11 cellular contexts compared by ENCODE assay signal in the genomic region with DNA sequence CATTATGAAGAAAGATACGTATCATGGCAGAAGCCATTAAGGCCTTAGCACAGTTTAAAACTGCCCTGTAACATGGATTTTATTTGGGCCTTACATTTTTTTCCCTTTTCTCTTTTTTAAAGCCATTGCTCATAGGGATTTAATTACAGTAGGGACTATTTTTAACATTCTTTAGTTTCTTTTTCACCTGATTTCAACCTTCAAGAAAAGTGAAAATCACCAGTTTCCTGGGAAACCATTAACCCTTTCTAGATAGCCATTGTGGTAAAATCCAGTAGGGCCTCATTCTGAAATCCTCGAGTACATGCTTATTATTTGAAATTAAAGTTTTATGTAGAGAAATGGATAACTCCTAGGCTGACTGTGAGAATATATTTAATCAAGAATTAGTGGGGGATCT. TPM values are rescaled to one million over a fixed set of nuclear protein-coding genes. Genes with fewer than 3 reads are reported as not detected.
DNase-seq lines count a peak whose midpoint lies in the region; TF ChIP-seq lines count a peak whose summit lies in the region.
"Had no signal": no experiment of that assay in that cellular context is flagged by ENCODE, and none has a peak within 500 bp of the region (broad histone marks: within the 10 kb centered on the region; RNA-seq: fewer than 3 reads in every experiment).

No MANE protein-coding gene starts in this region.

- dilution Hi-C loops in mammary epithelial cell (cut with HindIII; ENCODE audit: low sequenced_read_pairs) = no loop called here

- no peaks in the 10 kb centered on the region for H3K36me3 ChIP-seq in mammary epithelial cell (ENCODE audit: insufficient read depth, low read length)
- no peaks in the 10 kb centered on the region for H3K36me3 ChIP-seq in kidney epithelial cell (ENCODE audit: control insufficient read depth, insufficient read depth, low read length)
- no peaks in the 10 kb centered on the region for H3K36me3 ChIP-seq in tibial artery

- peaks cover 81% of the 10 kb centered on the region for H3K79me2 ChIP-seq in mammary epithelial cell (ENCODE audit: insufficient read depth, low read length)

- intact Hi-C loops in mammary epithelial cell (cut with micrococcal nuclease) (loop anchor here (10.0 kb wide), 1 partner anchor 221 kb away; no protein-coding TSS in a partner anchor), tibial artery (cut with DNase I; ENCODE audit: low total_unique reads) (no loop called here)

- in situ Hi-C loops in mammary epithelial cell (cut with MboI; ENCODE audit: low sequenced_read_pairs in 2 of 2) = no loop called here

- H2AFZ ChIP-seq in mammary epithelial cell (ENCODE audit: low read depth, low read length) = no peak overlapping the region

- 18% methylated on average over 2 of the region's 2 CpGs for WGBS in mammary epithelial cell (ENCODE audit: low coverage, missing lambda C conversion rate)

- TF ChIP-seq CTCF in mammary epithelial cell (conservative IDR thresholded peaks at IDR 0.05 in 1 of 2, IDR thresholded peaks at IDR 0.05 in 1 of 2; ENCODE audit: extremely low read depth in 1 of 2, insufficient read depth in 1 of 2, low read depth in 1 of 2, low read length in 2 of 2) (no peak), kidney epithelial cell (IDR thresholded peaks at IDR 0.05; ENCODE audit: insufficient read depth, low read length, poor library complexity, severe bottlenecking) (no peak), tibial artery (IDR thresholded peaks at IDR 0.05) (no peak)

- H3K9me3 ChIP-seq in mammary epithelial cell (replicated peaks; ENCODE audit: insufficient read depth, low read length) (no peaks in the 10 kb centered on the region), tibial artery (no peaks in the 10 kb centered on the region)

- H3K4me3 ChIP-seq in mammary epithelial cell (replicated peaks in 1 of 3; ENCODE audit: insufficient read depth in 1 of 3, low read depth in 2 of 3, low read length in 3 of 3) (peak overlapping the region; percentile 86 to 96 (median 91)), kidney epithelial cell (ENCODE audit: low read depth, low read length) (peak overlapping the region; percentile 1), tibial artery (peak overlapping the region; percentile 90 to 92)

- H3K27me3 ChIP-seq in mammary epithelial cell (ENCODE audit: insufficient read depth, low read length) = no peaks in the 10 kb centered on the region
- no peaks in the 10 kb centered on the region for H3K27me3 ChIP-seq in kidney epithelial cell (ENCODE audit: control insufficient read depth, insufficient read depth, low read length)
- no peaks in the 10 kb centered on the region for H3K27me3 ChIP-seq in tibial artery

- DNase-seq in LHCN-M2 (ENCODE audit: low read depth) (peak; percentile 23), mammary epithelial cell (no peak), kidney epithelial cell (ENCODE audit: low read depth) (no peak), tibial artery (no peak), kidney tubule cell (ENCODE audit: low spot score) (no peak), SK-N-DZ (ENCODE audit: low spot score) (no peak), SW480 (ENCODE audit: low spot score) (no peak)
- DNase-seq: activated naive CD8-positive, alpha-beta T cell treated with anti-CD3 and anti-CD28 coated beads, Interleukin-2, amount 10 ng/mL, durations not matched to agents 7 days and 5 days; Kasumi-1; midbrain; SIG-M5 had no signal

- H3K4me1 ChIP-seq in mammary epithelial cell (ENCODE audit: insufficient read depth, low read length) (peaks cover 20% of the 10 kb centered on the region), tibial artery (peaks cover 0 to 57% (median 12%) of the 10 kb centered on the region in 4 donors)

- CTCF ChIA-PET in mammary epithelial cell (lab: Charles Lee; ENCODE audit: low non-redundant PET) = no interaction called here

- H4K20me1 ChIP-seq in mammary epithelial cell (ENCODE audit: insufficient read depth, low read length) = no peaks in the 10 kb centered on the region

- H3K9ac ChIP-seq in mammary epithelial cell (ENCODE audit: insufficient read depth, low read length) = peak overlapping the region; percentile 17

- H3K27ac ChIP-seq in mammary epithelial cell (ENCODE audit: insufficient read depth, low read depth, low read length) (peak overlapping the region; percentile 72), tibial artery (peak overlapping the region in 1 of 2 donors; percentile 99)

- BruUV-seq in mammary epithelial cell (replicated peaks; lab: Mats Ljungman, UMichigan) = no TSS peak

- H3K4me2 ChIP-seq in mammary epithelial cell (ENCODE audit: insufficient read depth, low read depth, low read length) = peak overlapping the region; percentile 92

RNA-seq across cellular contexts. Expression of a gene that starts 3.1 kb away (rescaled TPM):
- total RNA-seq in LHCN-M2 (2014; rRNA removed) = 46.1 and 48.4 TPM in 2 replicates
- 7.1 TPM for polyA plus RNA-seq in LHCN-M2 (2012)
- 10 to 100 TPM; 25.7 to 47.7 TPM for total RNA-seq in mammary epithelial cell
- polyA plus RNA-seq in mammary epithelial cell = 6.8 TPM
- 19.6 TPM for polyA minus RNA-seq in mammary epithelial cell
- 20.4 and 22.0 TPM in 2 replicates for total RNA-seq in kidney epithelial cell
- polyA plus RNA-seq in SK-N-DZ (2014; cell fraction: cytosol; rRNA removed) = 3.2 and 3.8 TPM in 2 replicates
- 2.3 and 2.8 TPM in 2 replicates for polyA plus RNA-seq in SK-N-DZ (2014; cell fraction: nucleus; rRNA removed)

Comparison
In these comparisons a context has a peak if more than half of its experiments do, and no peak if none do; other contexts are left out.
1. H3K4me3 ChIP-seq: peak in every context shown above with its lines; median percentile 91 in mammary epithelial cell; 91 in tibial artery; 1 in kidney epithelial cell.